15 cellular contexts compared by ENCODE assay signal in genomic region chr3:59127071-59127470, GRCh38.
DNase-seq lines count a peak whose midpoint lies in the region; FAIRE-seq and TF ChIP-seq lines count a peak whose summit lies in the region.
"Had no signal": no experiment of that assay in that cellular context is flagged by ENCODE, and none has a peak within 500 bp of the region (broad histone marks: within the 10 kb centered on the region; RNA-seq: fewer than 3 reads in every experiment).

No MANE protein-coding gene starts in this region.

- H2BK5ac ChIP-seq in mesendoderm (ENCODE audit: low read length): no peak overlapping the region

- H3K23ac ChIP-seq in mesendoderm (ENCODE audit: low read length): no peak overlapping the region

- H4K8ac ChIP-seq in mesendoderm (ENCODE audit: low read depth, low read length): no peak overlapping the region

- H3K9ac ChIP-seq in adipocyte (ENCODE audit: low read length) (no peak overlapping the region), mesendoderm (ENCODE audit: low read length) (no peak overlapping the region)

- H3K9me3 ChIP-seq in adipocyte (ENCODE audit: control insufficient read depth, low read length) (no peaks in the 10 kb centered on the region), stomach (no peaks in the 10 kb centered on the region)
- H3K9me3 ChIP-seq: SJSA1, spleen had no signal

- no peak for TF ChIP-seq EP300 in stomach (IDR thresholded peaks at IDR 0.05)

- H4K5ac ChIP-seq in mesendoderm (ENCODE audit: low read length): no peak overlapping the region

- H3K36me3 ChIP-seq in adipocyte (ENCODE audit: control insufficient read depth, insufficient read depth, low read length, severe bottlenecking) (no peaks in the 10 kb centered on the region), mesendoderm (ENCODE audit: control insufficient read depth, insufficient read depth, low read length) (no peaks in the 10 kb centered on the region), stomach (no peaks in the 10 kb centered on the region)
- H3K36me3 ChIP-seq: SJSA1, spleen had no signal

- H3K27me3 ChIP-seq in adipocyte (replicated peaks; ENCODE audit: control insufficient read depth, insufficient read depth, low read length) (no peaks in the 10 kb centered on the region), mesendoderm (ENCODE audit: insufficient read depth, low read length, poor library complexity) (no peaks in the 10 kb centered on the region), stomach (no peaks in the 10 kb centered on the region)
- H3K27me3 ChIP-seq: SJSA1, spleen had no signal

- H3K27ac ChIP-seq in mesendoderm (ENCODE audit: low read depth, low read length) (no peak overlapping the region), stomach (no peak overlapping the region)
- H3K27ac ChIP-seq: SJSA1, spleen had no signal

- no peak overlapping the region for H3K18ac ChIP-seq in mesendoderm (ENCODE audit: low read length)

- H3K79me1 ChIP-seq in mesendoderm (ENCODE audit: low read length): no peaks in the 10 kb centered on the region

- FAIRE-seq in H54 (lab: Jason Lieb, UNC): peak; percentile 96

- intact Hi-C loops in stomach (cut with DNase I; ENCODE audit: low total_unique reads): no loop called here

- H2BK120ac ChIP-seq in mesendoderm (ENCODE audit: low read depth, low read length): no peak overlapping the region

- peak; percentile 44 for DNase-seq in H54 (ENCODE audit: insufficient read length, low spot score)
- peak; percentile 88 for DNase-seq in adipocyte (ENCODE audit: low read depth)
- DNase-seq in fibroblast of the conjunctiva (ENCODE audit: low read depth): peak; percentile 22
- peak; percentile 45 for DNase-seq in skeletal muscle cell (ENCODE audit: low read depth)
- no peak for DNase-seq in mesendoderm
- no peak for DNase-seq in D341Med (ENCODE audit: low spot score)
- no peak for DNase-seq in stomach
- no peak for DNase-seq in NCI-H1417 (lab: John Stamatoyannopoulos, UW)
- DNase-seq: activated CD4-positive, alpha-beta T cell treated with anti-CD3 and anti-CD28 coated beads for 1 hour; activated effector memory CD4-positive, alpha-beta T cell treated with anti-CD3 and anti-CD28 coated beads, Interleukin-2, amount 50 U/mL, for 16 hours; dermis blood vessel endothelial cell; DMS79 treated with DMSO at 0.1 percent for 48 hours; NCI-H2171; spleen had no signal

- no peak overlapping the region for H3K4ac ChIP-seq in mesendoderm (ENCODE audit: low read depth, low read length)

- H2AK5ac ChIP-seq in mesendoderm (ENCODE audit: low read length): no peak overlapping the region

- peaks cover 7% of the 10 kb centered on the region for H3K4me1 ChIP-seq in adipocyte (ENCODE audit: control insufficient read depth, insufficient read depth, low read length)
- H3K4me1 ChIP-seq in mesendoderm (ENCODE audit: control insufficient read depth, low read depth, low read length): no peaks in the 10 kb centered on the region
- peaks cover 0 to 12% (median 4%) of the 10 kb centered on the region in 4 donors for H3K4me1 ChIP-seq in stomach
- H3K4me1 ChIP-seq: SJSA1, spleen had no signal

- H3K56ac ChIP-seq in mesendoderm (ENCODE audit: low read length): no peak overlapping the region

- TF ChIP-seq POLR2A in H54 (IDR thresholded peaks at IDR 0.05; ENCODE audit: low read depth, low read length): no peak
- no peak for TF ChIP-seq POLR2A in stomach (IDR thresholded peaks at IDR 0.05)

- H3K79me2 ChIP-seq in mesendoderm (ENCODE audit: control insufficient read depth, insufficient read depth, low read length): no peaks in the 10 kb centered on the region

- H3K4me2 ChIP-seq in mesendoderm (ENCODE audit: low read length): no peak overlapping the region

- no peak overlapping the region for H2BK15ac ChIP-seq in mesendoderm (replicated peaks; ENCODE audit: low read depth)

- no peak for TF ChIP-seq CTCF in stomach (IDR thresholded peaks at IDR 0.05)

- H3K4me3 ChIP-seq in adipocyte (ENCODE audit: low read length): no peak overlapping the region
- H3K4me3 ChIP-seq in skeletal muscle cell (ENCODE audit: low read depth, low read length): no peak overlapping the region
- H3K4me3 ChIP-seq in mesendoderm (ENCODE audit: low read length): no peak overlapping the region
- H3K4me3 ChIP-seq in stomach: no peak overlapping the region
- H3K4me3 ChIP-seq: SJSA1, spleen had no signal

Comparison
In these comparisons a context has a peak if more than half of its experiments do, and no peak if none do; other contexts are left out.
1. DNase-seq: peak in H54 (single experiment), adipocyte (single experiment), fibroblast of the conjunctiva (single experiment) and skeletal muscle cell (single experiment); none in mesendoderm (single experiment), D341Med (single experiment), stomach (single experiment) and NCI-H1417 (0 of 3).